ENCODE assay signal across 1 cellular context in genomic region chr6:7311171-7311570, GRCh38.
TF ChIP-seq lines count a peak whose summit lies in the region.

No MANE protein-coding gene starts in this region.

TF ChIP-seq in GM12878, 131 proteins besides CTCF, POLR2A, EP300 and RAD21 (continued from another document):
- TF ChIP-seq STAT1 (conservative IDR thresholded peaks at IDR 0.05) (no peak), CEBPB (IDR thresholded peaks at IDR 0.05; ENCODE audit: borderline replicate concordance in 1 of 2, low read depth in 2 of 2, low read length in 2 of 2) (no peak), CEBPZ (IDR thresholded peaks at IDR 0.05; ENCODE audit: low read depth, low read length) (no peak), BCLAF1 (IDR thresholded peaks at IDR 0.05) (no peak), ZBTB40 (IDR thresholded peaks at IDR 0.05; ENCODE audit: borderline replicate concordance) (no peak), PKNOX1 (IDR thresholded peaks at IDR 0.05) (no peak), FOXM1 (IDR thresholded peaks at IDR 0.05; ENCODE audit: low read depth, low read length) (no peak), ZNF217 (IDR thresholded peaks at IDR 0.05) (no peak), ZNF207 (IDR thresholded peaks at IDR 0.05; ENCODE audit: borderline replicate concordance) (no peak), E2F8 (IDR thresholded peaks at IDR 0.05; ENCODE audit: low read depth, partially characterized antibody) (no peak), BHLHE40 (IDR thresholded peaks at IDR 0.05; ENCODE audit: borderline replicate concordance in 1 of 2, low read depth in 2 of 2, low read length in 1 of 2) (no peak)
